Comparison of ENCODE assay signal across 29 cellular contexts in genomic region chr13:110214637-110215036, GRCh38.
A peak's percentile ranks its signal among the peaks of the same experiment; 100 is the strongest.
DNase-seq lines count a peak whose midpoint lies in the region; ATAC-seq, FAIRE-seq and TF ChIP-seq lines count a peak whose summit lies in the region.
"Had no signal": no experiment of that assay in that cellular context is flagged by ENCODE, and none has a peak within 500 bp of the region (broad histone marks: within the 10 kb centered on the region; RNA-seq: fewer than 3 reads in every experiment).

No MANE protein-coding gene starts in this region.

- H3K4me3 Mint-ChIP-seq in astrocyte (ENCODE audit: unreplicated experiment), result no peak overlapping the region
- H3K4me3 Mint-ChIP-seq: activated CD4-positive, alpha-beta T cell treated with anti-CD3 and anti-CD28 coated beads, Interleukin-2, amount 10 ng/mL, durations not matched to agents 24 days and 14 days; activated T-cell treated with anti-CD3 and anti-CD28 coated beads, Interleukin-2, amount 50 U/mL, for 24 hours; T-helper 2 cell treated with Interferon-gamma antibody and Interleukin-4, amounts not matched to agents 5 μg/mL and 100 μg/mL, for 36 hours had no signal

- H3K27me3 ChIP-seq in astrocyte (ENCODE audit: insufficient read depth, low read length) (no peaks in the 10 kb centered on the region), gastroesophageal sphincter (no peaks in the 10 kb centered on the region), stomach (peaks cover 0 to 5% (median 0%) of the 10 kb centered on the region in 3 donors)
- H3K27me3 ChIP-seq: thyroid gland had no signal

- TF ChIP-seq POLR2A in gastroesophageal sphincter (IDR thresholded peaks at IDR 0.05) (no peak), stomach (IDR thresholded peaks at IDR 0.05) (no peak)

- no peak for FAIRE-seq in astrocyte (lab: Jason Lieb, UNC)
- FAIRE-seq: frontal cortex, GM18507 had no signal

- peaks cover 35% of the 10 kb centered on the region for H3K36me3 ChIP-seq in astrocyte (ENCODE audit: insufficient read depth, low read length)
- H3K36me3 ChIP-seq in gastroesophageal sphincter, result peaks cover 2 to 46% of the 10 kb centered on the region in 2 donors
- H3K36me3 ChIP-seq in stomach, result peaks cover 8 to 42% (median 36%) of the 10 kb centered on the region in 4 donors
- H3K36me3 ChIP-seq: BLaER1 treated with 17β-estradiol and CSF1 and Interleukin-3, amounts not matched to agents 10 nM and 100 nM had no signal

- DNase-seq in EH (ENCODE audit: low read depth) (peak; percentile 42), astrocyte (ENCODE audit: low read depth) (no peak), stomach (no peak), nucleus accumbens (lab: John Stamatoyannopoulos, UW) (no peak), cerebellar cortex (ENCODE audit: low spot score) (no peak)
- no peak for DNase-seq in stimulated activated naive CD4-positive, alpha-beta T cell treated with Interleukin-2 at 50 U/mL for 16 hours (lab: John Stamatoyannopoulos, UW)
- DNase-seq in activated naive CD4-positive, alpha-beta T cell treated with Interleukin-2 at 50 U/mL for 16 hours, result no peak
- DNase-seq: activated CD4-positive, alpha-beta T cell treated with anti-CD3 and anti-CD28 coated beads, Interleukin-2, amount 10 ng/mL, durations not matched to agents 24 days and 14 days; activated gamma-delta T cell; activated T-cell treated with anti-CD3 and anti-CD28 coated beads, Interleukin-2, amount 50 U/mL, for 24 hours; DMS79; effector CD4-positive, alpha-beta T cell; Karpas-422; mesendoderm; NCI-H187; NCI-H524 treated with DMSO at 0.1 percent for 48 hours; NK-92 treated with Interleukin-12 subunit alpha and Interleukin-12 subunit beta, amount 100 ng/mL, for 24 hours; SHP77 treated with DMSO at 0.1 percent for 48 hours; stimulated activated naive CD4-positive, alpha-beta T cell; thyroid gland had no signal

- H3K4me1 Mint-ChIP-seq in astrocyte (ENCODE audit: low read depth, unreplicated experiment), result peaks cover 50% of the 10 kb centered on the region
- H3K4me1 Mint-ChIP-seq: activated CD4-positive, alpha-beta T cell treated with anti-CD3 and anti-CD28 coated beads, Interleukin-2, amount 10 ng/mL, durations not matched to agents 24 days and 14 days had no signal

- no peaks in the 10 kb centered on the region for H3K9me3 ChIP-seq in astrocyte (ENCODE audit: insufficient read depth, low read depth, low read length)
- H3K9me3 ChIP-seq in gastroesophageal sphincter, result no peaks in the 10 kb centered on the region
- H3K9me3 ChIP-seq in stomach, result no peaks in the 10 kb centered on the region
- H3K9me3 ChIP-seq: BLaER1 treated with 17β-estradiol and CSF1 and Interleukin-3, amounts not matched to agents 10 nM and 100 nM; thyroid gland had no signal

- H3K27me3 Mint-ChIP-seq in astrocyte (ENCODE audit: low read depth, unreplicated experiment), result no peaks in the 10 kb centered on the region

- ATAC-seq in gastroesophageal sphincter, result no peak
- ATAC-seq: left lobe of liver, Panc1 had no signal

- peak overlapping the region; percentile 26 for H3K27ac Mint-ChIP-seq in astrocyte (ENCODE audit: unreplicated experiment)
- H3K27ac Mint-ChIP-seq: activated CD4-positive, alpha-beta T cell treated with anti-CD3 and anti-CD28 coated beads, Interleukin-2, amount 10 ng/mL, durations not matched to agents 24 days and 14 days; activated T-cell treated with anti-CD3 and anti-CD28 coated beads, Interleukin-2, amount 50 U/mL, for 24 hours; T-helper 2 cell treated with Interferon-gamma antibody and Interleukin-4, amounts not matched to agents 5 μg/mL and 100 μg/mL, for 36 hours had no signal

- WGBS in gastroesophageal sphincter (ENCODE audit: low coverage in 1 of 2), 2 donors, result 74 to 86% methylated on average over 2 to 5 of the region's 5 CpGs
- 78 to 84% (median 81%) methylated on average over 5 of the region's 5 CpGs for WGBS in stomach, 5 donors

- H2AFZ ChIP-seq in astrocyte (ENCODE audit: low read depth, low read length), result no peak overlapping the region

- TF ChIP-seq EP300 in gastroesophageal sphincter (IDR thresholded peaks at IDR 0.05) (no peak), stomach (IDR thresholded peaks at IDR 0.05) (no peak)

- H3K36me3 Mint-ChIP-seq in astrocyte (ENCODE audit: low read depth, unreplicated experiment), result peaks cover 49% of the 10 kb centered on the region

- H3K4me2 ChIP-seq in astrocyte (ENCODE audit: low read length), result no peak overlapping the region

- H3K4me3 ChIP-seq in astrocyte (ENCODE audit: insufficient read depth, low read depth, low read length), result no peak overlapping the region
- H3K4me3 ChIP-seq in gastroesophageal sphincter, result no peak overlapping the region
- no peak overlapping the region for H3K4me3 ChIP-seq in stomach
- H3K4me3 ChIP-seq: BLaER1 treated with 17β-estradiol and CSF1 and Interleukin-3, amounts not matched to agents 10 nM and 100 nM; thyroid gland had no signal

- H3K4me1 ChIP-seq in astrocyte (ENCODE audit: insufficient read depth, low read length) (peaks cover 29% of the 10 kb centered on the region), gastroesophageal sphincter (peaks cover 11 to 59% (median 23%) of the 10 kb centered on the region in 3 donors), stomach (peaks cover 3 to 49% (median 32%) of the 10 kb centered on the region in 4 donors)

- peaks cover 59% of the 10 kb centered on the region for H3K79me2 ChIP-seq in astrocyte (ENCODE audit: insufficient read depth, low read length)

- intact Hi-C loops in stomach (cut with DNase I; ENCODE audit: low total_unique reads), result no loop called here

- H4K20me1 ChIP-seq in astrocyte (ENCODE audit: insufficient read depth, low read length), result peaks cover 88% of the 10 kb centered on the region
- H4K20me1 ChIP-seq: BLaER1 treated with 17β-estradiol and CSF1 and Interleukin-3, amounts not matched to agents 10 nM and 100 nM had no signal

- no peaks in the 10 kb centered on the region for H3K9me3 Mint-ChIP-seq in astrocyte (ENCODE audit: unreplicated experiment)
- H3K9me3 Mint-ChIP-seq: activated CD4-positive, alpha-beta T cell treated with anti-CD3 and anti-CD28 coated beads, Interleukin-2, amount 10 ng/mL, durations not matched to agents 24 days and 14 days; activated T-cell treated with anti-CD3 and anti-CD28 coated beads, Interleukin-2, amount 50 U/mL, for 24 hours; T-helper 2 cell treated with Interferon-gamma antibody and Interleukin-4, amounts not matched to agents 5 μg/mL and 100 μg/mL, for 36 hours had no signal

- H3K9ac ChIP-seq in astrocyte (ENCODE audit: low read length), result no peak overlapping the region
- H3K9ac ChIP-seq: BLaER1 treated with 17β-estradiol and CSF1 and Interleukin-3, amounts not matched to agents 10 nM and 100 nM had no signal

- TF ChIP-seq CTCF in astrocyte (IDR thresholded peaks at IDR 0.05; ENCODE audit: insufficient read depth, low read depth, low read length) (no peak), gastroesophageal sphincter (IDR thresholded peaks at IDR 0.05) (no peak), stomach (IDR thresholded peaks at IDR 0.05) (no peak)

- H3K27ac ChIP-seq in astrocyte (ENCODE audit: low read depth, low read length), result no peak overlapping the region
- peak overlapping the region in 3 of 4 donors; percentile 66 to 85 (median 79) for H3K27ac ChIP-seq in gastroesophageal sphincter
- H3K27ac ChIP-seq in stomach, result peak overlapping the region in 3 of 5 donors; percentile 71 to 83 (median 81)
- H3K27ac ChIP-seq: BLaER1 treated with 17β-estradiol and CSF1 and Interleukin-3, amounts not matched to agents 10 nM and 100 nM; epithelial cell of prostate; thyroid gland; VCaP had no signal
